Comparison of ENCODE assay signal across 9 cellular contexts in the genomic region with DNA sequence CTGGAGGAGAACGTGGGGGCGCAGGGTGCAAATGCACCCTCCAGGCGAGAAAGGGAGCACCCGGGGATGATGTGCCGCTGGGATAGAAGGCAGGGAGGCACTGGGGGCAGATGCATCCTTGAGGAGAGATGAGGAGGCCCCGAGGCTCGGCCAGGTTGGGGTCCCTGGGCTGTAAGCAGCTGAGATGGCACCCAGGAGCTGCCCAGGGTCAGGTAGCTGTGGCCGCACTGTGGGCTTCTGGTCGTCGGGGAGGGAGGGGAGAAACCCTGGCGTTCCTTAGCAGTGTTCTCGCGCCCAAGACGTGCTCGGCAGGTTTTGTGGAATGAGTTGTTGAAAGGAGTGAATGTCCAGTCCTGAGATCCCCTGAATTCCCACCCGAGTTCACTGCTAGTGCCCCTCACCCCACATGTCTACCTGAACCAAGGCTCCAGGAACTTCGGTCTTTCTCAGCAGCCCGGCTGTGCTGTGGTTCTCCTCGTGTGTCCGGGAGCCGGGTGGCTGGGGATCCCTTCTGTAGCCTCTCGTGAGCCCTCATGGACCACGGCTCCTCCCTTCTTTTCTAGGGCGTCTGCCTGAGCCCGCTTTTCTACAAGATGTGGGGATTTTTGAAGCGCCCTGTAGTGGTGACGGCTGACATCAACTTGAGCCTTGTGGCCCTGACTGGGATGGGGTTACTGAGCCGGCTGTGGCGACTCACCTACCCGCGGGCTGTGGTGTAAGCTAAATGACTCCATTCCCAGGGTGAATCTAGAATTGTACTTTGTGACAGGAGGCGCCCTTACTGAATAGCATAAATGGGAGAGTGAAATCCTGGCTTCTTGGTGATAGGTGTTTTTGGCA. TPM values are rescaled to one million over a fixed set of nuclear protein-coding genes. Genes with fewer than 3 reads are reported as not detected.
DNase-seq lines count a peak whose midpoint lies in the region; ATAC-seq, FAIRE-seq and TF ChIP-seq lines count a peak whose summit lies in the region.
"Had no signal": no experiment of that assay in that cellular context is flagged by ENCODE, and none has a peak within 500 bp of the region (broad histone marks: within the 10 kb centered on the region; RNA-seq: fewer than 3 reads in every experiment).

No MANE protein-coding gene starts in this region.

- H3K27me3 ChIP-seq in K562 (ENCODE audit: control insufficient read depth in 2 of 2, insufficient read depth in 2 of 2, low read length in 2 of 2) = no peaks in the 10 kb centered on the region
- peaks cover 0 to 10% of the 10 kb centered on the region in 2 donors for H3K27me3 ChIP-seq in left lung

- H3K4me3 ChIP-seq in AG04449 (ENCODE audit: low read depth, low read length) (peak overlapping the region; percentile 87), K562 (peak overlapping the region; percentile 89), left lung (peak overlapping the region; percentile 79 to 99)

- TF ChIP-seq POLR2A in K562 (conservative IDR thresholded peaks at IDR 0.05) = no peak
- TF ChIP-seq POLR2A in GM12891 (IDR thresholded peaks at IDR 0.05; ENCODE audit: low read depth, low read length) = no peak

- H3K4me1 ChIP-seq in K562 (replicated peaks in 1 of 2; ENCODE audit: control insufficient read depth in 2 of 2, insufficient read depth in 2 of 2, low read length in 2 of 2) (peaks cover 4 to 25% of the 10 kb centered on the region in 2 experiments; a peak in 4 of 5 replicates), left lung (peaks cover 16 to 29% of the 10 kb centered on the region in 2 donors)

- peaks cover 10% of the 10 kb centered on the region for H3K79me2 ChIP-seq in K562 (ENCODE audit: control insufficient read depth, insufficient read depth, low read length)

- in situ Hi-C loops in K562 (cut with MboI) = no loop called here

- H3K9me3 ChIP-seq in T-helper 17 cell (ENCODE audit: control insufficient read depth, low read length, poor library complexity, severe bottlenecking) (no peaks in the 10 kb centered on the region), K562 (replicated peaks; ENCODE audit: control insufficient read depth, insufficient read depth, low read depth, low read length) (no peaks in the 10 kb centered on the region), left lung (no peaks in the 10 kb centered on the region)

- no peak for TF ChIP-seq EP300 in K562 (IDR thresholded peaks at IDR 0.05; ENCODE audit: low read length)

- TF ChIP-seq RAD21 in K562 (CRISPR knock-in tag; conservative IDR thresholded peaks at IDR 0.05 in 1 of 2, IDR thresholded peaks at IDR 0.05 in 1 of 2) = no peak

- peak overlapping the region; percentile 86 for H3K4me2 ChIP-seq in K562 (ENCODE audit: insufficient read depth, low read length)

- ATAC-seq in T-helper 17 cell = peak; percentile 65
- ATAC-seq in K562 = peak; percentile 56
- ATAC-seq in left lung = peak; percentile 3
- no peak for ATAC-seq in GM21528 (IDR thresholded peaks at IDR 0.05; ENCODE audit: low FRiP score, unreplicated experiment)

- H3K36me3 Mint-ChIP-seq in T-helper 17 cell (ENCODE audit: low read depth) = peaks cover 2% of the 10 kb centered on the region

- H3K27ac Mint-ChIP-seq in T-helper 17 cell = peak overlapping the region; percentile 97

- peak overlapping the region; percentile 70 to 95 for H3K9ac ChIP-seq in K562 (ENCODE audit: insufficient read depth in 1 of 2, low read depth in 2 of 2, low read length in 2 of 2)

- CTCF ChIA-PET in AG04449 (lab: Yijun Ruan, JAX) = interaction anchor here (0.6 to 2.0 kb wide), 6 partner anchors 10 to 243 kb away, joined by 3 to 7 read pairs (median 3); a partner anchor contains a TSS
- CTCF ChIA-PET in K562 (lab: Yijun Ruan, JAX; ENCODE audit: low intra/inter-chr PET ratio) = no interaction called here

- intact Hi-C loops in K562 (cut with micrococcal nuclease) = loop anchor here (10.0 kb wide), 1 partner anchor 241 kb away; a partner anchor contains a TSS
- intact Hi-C loops in left lung (cut with DNase I) = no loop called here

- H3K27me3 Mint-ChIP-seq in T-helper 17 cell = no peaks in the 10 kb centered on the region

- POLR2A ChIA-PET in AG04449 (lab: Yijun Ruan, JAX) (interaction anchor here (1.3 kb wide), 1 partner anchor 88 kb away, joined by 4 read pairs; no protein-coding TSS in a partner anchor), K562 (lab: Yijun Ruan, JAX) (interaction anchor here (0.6 to 1.3 kb wide), 7 partner anchors 8 to 242 kb away, joined by 3 to 4 read pairs (median 3); no protein-coding TSS in a partner anchor)

- H3K27ac ChIP-seq in K562 (ENCODE audit: extremely low read depth, low read depth, low read length) (no peak overlapping the region), left lung (no peak overlapping the region)

- H3K9me1 ChIP-seq in K562 (ENCODE audit: control insufficient read depth, insufficient read depth, low read length) = no peaks in the 10 kb centered on the region

- no peak for DNase-seq in AG04449 (ENCODE audit: low read depth, low spot score)
- peak; percentile 14 for DNase-seq in HCEC 1CT
- DNase-seq in T-helper 17 cell = peak; percentile 22 to 55 (median 49)
- peak; percentile 48 to 60 (median 53) for DNase-seq in K562 (ENCODE audit: extremely low read depth in 1 of 4, low spot score in 3 of 4)
- DNase-seq in left lung = no peak
- DNase-seq in stimulated activated CD8-positive, alpha-beta memory T cell treated with anti-CD3 and anti-CD28 coated beads, Interleukin-15, amount 100 ng/mL, for 24 hours (ENCODE audit: low read depth) = peak; percentile 17
- DNase-seq in GM12891 (ENCODE audit: insufficient read length, low spot score) = no peak

- no TSS peak for BruUV-seq in K562 (replicated peaks; lab: Mats Ljungman, UMichigan)

- WGBS in K562 (ENCODE audit: insufficient coverage, low coverage, missing lambda C conversion rate) = 21% methylated on average over 29 of the region's 32 CpGs

- TF ChIP-seq CTCF in AG04449 (IDR thresholded peaks at IDR 0.05; ENCODE audit: insufficient read depth, low read length, missing control alignments) = no peak
- peak; percentile 15 to 18 (median 16); a peak in 2 of 6 replicates for TF ChIP-seq CTCF in K562 (IDR thresholded peaks at IDR 0.05 in 2 of 3, conservative IDR thresholded peaks at IDR 0.05 in 1 of 3; ENCODE audit: insufficient read depth in 2 of 3, low read depth in 1 of 3, low read length in 3 of 3)
- no peak for TF ChIP-seq CTCF in left lung (IDR thresholded peaks at IDR 0.05)

- H3K36me3 ChIP-seq in K562 (ENCODE audit: control insufficient read depth, insufficient read depth, low read length) = peaks cover 17% of the 10 kb centered on the region; the same call in 2 of the 3 replicates
- peaks cover 0 to 25% of the 10 kb centered on the region in 2 donors for H3K36me3 ChIP-seq in left lung

- FAIRE-seq in K562 (lab: Jason Lieb, UNC) (peak; percentile 48), GM12891 (lab: Jason Lieb, UNC) (no peak)

- H3K4me3 Mint-ChIP-seq in T-helper 17 cell = peak overlapping the region; percentile 96

- H2AFZ ChIP-seq in K562 (ENCODE audit: low read depth, low read length) = peak overlapping the region; percentile 94

- no peaks in the 10 kb centered on the region; the same call in 1 of the 2 replicates for H4K20me1 ChIP-seq in K562 (replicated peaks; ENCODE audit: control insufficient read depth, insufficient read depth, low read length)

- peaks cover 46% of the 10 kb centered on the region for H3K4me1 Mint-ChIP-seq in T-helper 17 cell

RNA-seq across cellular contexts. Expression of a gene that starts 1.1 kb away (rescaled TPM):
- 10 to 100 TPM; 50.0 to 54.0 TPM for total RNA-seq in T-helper 17 cell
- total RNA-seq in K562 (2011; cell fraction: chromatin; rRNA removed; ENCODE audit: low replicate concordance) = 98.5 and 154 TPM in 2 replicates
- total RNA-seq in K562 (2011; cell fraction: nucleolus; rRNA removed) = 72.6 and 96.6 TPM in 2 replicates
- 78.2 and 78.3 TPM in 2 replicates for total RNA-seq in K562 (2011; cell fraction: nucleoplasm; rRNA removed)
- 14.6 and 21.3 TPM in 2 replicates for total RNA-seq in K562 (2014; rRNA removed)
- total RNA-seq in K562 (2014; rRNA removed; fragmentation: Illumina TruSeq; extraction: Trizol) = 8.6 TPM in 2 replicates
- 15.6 and 15.7 TPM in 2 replicates for total RNA-seq in K562 (2015; rRNA removed; fragmentation: Illumina TruSeq; extraction: Trizol)
- 23.4 and 23.5 TPM in 2 replicates for total RNA-seq in K562 (2021)
- 15.3 and 21.6 TPM in 2 replicates for polyA plus RNA-seq in K562 (2011; rRNA removed)
- 16.0 and 17.4 TPM in 2 replicates for polyA plus RNA-seq in K562 (2011; cell fraction: cytosol; rRNA removed)
- 117 and 121 TPM in 2 replicates for polyA plus RNA-seq in K562 (2011; cell fraction: nucleus; rRNA removed)
- 22.0 and 30.6 TPM in 2 replicates for polyA plus RNA-seq in K562 (2012)
- 13.7 and 15.3 TPM in 2 replicates for polyA plus RNA-seq in K562 (2014; fragmentation: Illumina TruSeq; extraction: Trizol)
- polyA plus RNA-seq in K562 (2014; fragmentation: Nextera tagmentation; extraction: Ambion mirVana) = 1 to 10 TPM; 1.8 to 2.1 TPM
- 15.4 and 18.2 TPM in 2 replicates for polyA plus RNA-seq in K562 (2014; rRNA removed)
- polyA minus RNA-seq in K562 (2011; rRNA and poly(A)+ RNA removed) = 9.2 and 14.3 TPM in 2 replicates
- 6.6 and 8.9 TPM in 2 replicates for polyA minus RNA-seq in K562 (2011; cell fraction: cytosol; rRNA and poly(A)+ RNA removed)
- polyA minus RNA-seq in K562 (2011; cell fraction: nucleus; rRNA and poly(A)+ RNA removed) = 11.7 and 17.9 TPM in 2 replicates
- total RNA-seq in left lung = 10 to 100 TPM; 20.3 to 32.6 TPM
- 14.2 TPM for polyA plus RNA-seq in GM12891 (2012; ENCODE audit: low read depth, missing spikeins)

RNA-seq across cellular contexts. Expression of a gene that starts 27.2 kb away (rescaled TPM):
- total RNA-seq in T-helper 17 cell (10 to 100 TPM; 16.6 to 21.4 TPM), K562 (2014; rRNA removed) (25.6 and 27.5 TPM in 2 replicates), K562 (2014; rRNA removed; fragmentation: Illumina TruSeq; extraction: Trizol) (6.4 and 7.5 TPM in 2 replicates), K562 (2015; rRNA removed; fragmentation: Illumina TruSeq; extraction: Trizol) (16.1 and 16.2 TPM in 2 replicates), K562 (2021) (16.9 and 19.8 TPM in 2 replicates), left lung (10 to 100 TPM; 24.2 to 25.9 TPM)
- total RNA-seq in K562 (2011; cell fraction: chromatin; rRNA removed; ENCODE audit: low replicate concordance) = 22.3 and 45.1 TPM in 2 replicates
- 32.7 and 35.9 TPM in 2 replicates for total RNA-seq in K562 (2011; cell fraction: nucleolus; rRNA removed)
- total RNA-seq in K562 (2011; cell fraction: nucleoplasm; rRNA removed) = 26.6 and 29.1 TPM in 2 replicates
- polyA plus RNA-seq in K562 (2011; rRNA removed) (16.4 and 17.2 TPM in 2 replicates), K562 (2014; fragmentation: Illumina TruSeq; extraction: Trizol) (13.2 and 21.3 TPM in 2 replicates), K562 (2014; fragmentation: Nextera tagmentation; extraction: Ambion mirVana) (under 1 TPM; 0.27 to 0.48 TPM), K562 (2014; rRNA removed) (20.3 and 25.2 TPM in 2 replicates)
- polyA plus RNA-seq in K562 (2011; cell fraction: cytosol; rRNA removed) = 18.3 and 27.1 TPM in 2 replicates
- polyA plus RNA-seq in K562 (2011; cell fraction: nucleus; rRNA removed) = 22.7 and 38.5 TPM in 2 replicates
- polyA plus RNA-seq in K562 (2012) = 18.1 and 20.7 TPM in 2 replicates
- 7.2 and 10.9 TPM in 2 replicates for polyA minus RNA-seq in K562 (2011; rRNA and poly(A)+ RNA removed)
- 9.7 and 10.8 TPM in 2 replicates for polyA minus RNA-seq in K562 (2011; cell fraction: cytosol; rRNA and poly(A)+ RNA removed)
- polyA minus RNA-seq in K562 (2011; cell fraction: nucleus; rRNA and poly(A)+ RNA removed) = 10.2 and 12.7 TPM in 2 replicates
- 14.6 TPM for polyA plus RNA-seq in GM12891 (2012; ENCODE audit: low read depth, missing spikeins)

RNA-seq across cellular contexts. Expression of a gene that starts 41.5 kb away (rescaled TPM):
- total RNA-seq in T-helper 17 cell (not detected), K562 (2014; rRNA removed) (not detected in 2 replicates), K562 (2014; rRNA removed; fragmentation: Illumina TruSeq; extraction: Trizol) (not detected in 2 replicates), K562 (2015; rRNA removed; fragmentation: Illumina TruSeq; extraction: Trizol) (not detected in 2 replicates), K562 (2021) (not detected in 2 replicates), left lung (1 to 10 TPM; 2.1 to 3.6 TPM)
- not detected in 2 replicates for total RNA-seq in K562 (2011; cell fraction: chromatin; rRNA removed; ENCODE audit: low replicate concordance)
- total RNA-seq in K562 (2011; cell fraction: nucleolus; rRNA removed) = not detected in 2 replicates
- not detected in 2 replicates for total RNA-seq in K562 (2011; cell fraction: nucleoplasm; rRNA removed)
- polyA plus RNA-seq in K562 (2011; rRNA removed) (not detected in 2 replicates), K562 (2014; fragmentation: Illumina TruSeq; extraction: Trizol) (not detected in 2 replicates), K562 (2014; fragmentation: Nextera tagmentation; extraction: Ambion mirVana) (not detected), K562 (2014; rRNA removed) (not detected in 2 replicates)
- not detected in 2 replicates for polyA plus RNA-seq in K562 (2011; cell fraction: cytosol; rRNA removed)
- not detected in 2 replicates for polyA plus RNA-seq in K562 (2011; cell fraction: nucleus; rRNA removed)
- not detected in 2 replicates for polyA plus RNA-seq in K562 (2012)
- not detected in 2 replicates for polyA minus RNA-seq in K562 (2011; rRNA and poly(A)+ RNA removed)
- polyA minus RNA-seq in K562 (2011; cell fraction: cytosol; rRNA and poly(A)+ RNA removed) = not detected in 2 replicates
- polyA minus RNA-seq in K562 (2011; cell fraction: nucleus; rRNA and poly(A)+ RNA removed) = not detected in 2 replicates
- polyA plus RNA-seq in GM12891 (2012; ENCODE audit: low read depth, missing spikeins) = not detected
- total RNA-seq: temporal lobe had no signal

Comparison
In these comparisons a context has a peak if more than half of its experiments do, and no peak if none do; other contexts are left out.
1. DNase-seq: peak in HCEC 1CT (single experiment), T-helper 17 cell (3 of 3), K562 (4 of 4) and stimulated activated CD8-positive, alpha-beta memory T cell treated with anti-CD3 and anti-CD28 coated beads, Interleukin-15, amount 100 ng/mL, for 24 hours (single experiment); none in AG04449 (single experiment), left lung (0 of 2) and GM12891 (single experiment).
2. CTCF ChIP-seq: peak in K562 (3 of 3); none in AG04449 (single experiment) and left lung (0 of 2).
3. Peak in every context shown above with its lines, with median percentiles within 50 percentile points of each other: H3K4me3 ChIP-seq.